ENCODE assay signal across 1 cellular context in the genomic region with DNA sequence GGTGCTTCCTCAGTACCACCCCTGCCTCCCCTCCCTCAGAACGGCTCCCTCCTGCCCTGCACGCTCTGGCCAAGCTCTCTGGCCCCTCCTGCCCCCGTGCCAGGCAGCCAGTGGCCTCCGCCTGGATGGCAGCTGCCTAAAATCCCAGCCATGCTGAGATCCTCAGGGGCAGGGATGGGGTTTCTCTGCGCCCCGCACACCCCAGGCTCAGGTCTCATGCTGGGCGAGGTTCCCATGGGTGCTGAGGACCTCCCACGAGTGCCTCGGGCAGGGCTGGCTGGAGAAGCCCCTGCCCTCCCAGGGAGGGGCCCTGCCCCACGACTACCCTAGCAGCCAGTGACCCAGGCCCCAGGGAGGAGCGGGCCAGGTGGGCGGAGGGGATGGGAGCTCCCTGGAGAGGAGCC.
TF ChIP-seq lines count a peak whose summit lies in the region.

No MANE protein-coding gene starts in this region.

TF ChIP-seq in HCT116, 20 proteins besides CTCF, POLR2A, EP300 and RAD21 (continued from another document):
- TF ChIP-seq, protein P1, sequence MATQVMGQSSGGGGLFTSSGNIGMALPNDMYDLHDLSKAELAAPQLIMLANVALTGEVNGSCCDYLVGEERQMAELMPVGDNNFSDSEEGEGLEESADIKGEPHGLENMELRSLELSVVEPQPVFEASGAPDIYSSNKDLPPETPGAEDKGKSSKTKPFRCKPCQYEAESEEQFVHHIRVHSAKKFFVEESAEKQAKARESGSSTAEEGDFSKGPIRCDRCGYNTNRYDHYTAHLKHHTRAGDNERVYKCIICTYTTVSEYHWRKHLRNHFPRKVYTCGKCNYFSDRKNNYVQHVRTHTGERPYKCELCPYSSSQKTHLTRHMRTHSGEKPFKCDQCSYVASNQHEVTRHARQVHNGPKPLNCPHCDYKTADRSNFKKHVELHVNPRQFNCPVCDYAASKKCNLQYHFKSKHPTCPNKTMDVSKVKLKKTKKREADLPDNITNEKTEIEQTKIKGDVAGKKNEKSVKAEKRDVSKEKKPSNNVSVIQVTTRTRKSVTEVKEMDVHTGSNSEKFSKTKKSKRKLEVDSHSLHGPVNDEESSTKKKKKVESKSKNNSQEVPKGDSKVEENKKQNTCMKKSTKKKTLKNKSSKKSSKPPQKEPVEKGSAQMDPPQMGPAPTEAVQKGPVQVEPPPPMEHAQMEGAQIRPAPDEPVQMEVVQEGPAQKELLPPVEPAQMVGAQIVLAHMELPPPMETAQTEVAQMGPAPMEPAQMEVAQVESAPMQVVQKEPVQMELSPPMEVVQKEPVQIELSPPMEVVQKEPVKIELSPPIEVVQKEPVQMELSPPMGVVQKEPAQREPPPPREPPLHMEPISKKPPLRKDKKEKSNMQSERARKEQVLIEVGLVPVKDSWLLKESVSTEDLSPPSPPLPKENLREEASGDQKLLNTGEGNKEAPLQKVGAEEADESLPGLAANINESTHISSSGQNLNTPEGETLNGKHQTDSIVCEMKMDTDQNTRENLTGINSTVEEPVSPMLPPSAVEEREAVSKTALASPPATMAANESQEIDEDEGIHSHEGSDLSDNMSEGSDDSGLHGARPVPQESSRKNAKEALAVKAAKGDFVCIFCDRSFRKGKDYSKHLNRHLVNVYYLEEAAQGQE (IDR thresholded peaks at IDR 0.05; ENCODE audit: low read depth): no peak
